Comparison of ENCODE assay signal across 8 cellular contexts in the genomic region with DNA sequence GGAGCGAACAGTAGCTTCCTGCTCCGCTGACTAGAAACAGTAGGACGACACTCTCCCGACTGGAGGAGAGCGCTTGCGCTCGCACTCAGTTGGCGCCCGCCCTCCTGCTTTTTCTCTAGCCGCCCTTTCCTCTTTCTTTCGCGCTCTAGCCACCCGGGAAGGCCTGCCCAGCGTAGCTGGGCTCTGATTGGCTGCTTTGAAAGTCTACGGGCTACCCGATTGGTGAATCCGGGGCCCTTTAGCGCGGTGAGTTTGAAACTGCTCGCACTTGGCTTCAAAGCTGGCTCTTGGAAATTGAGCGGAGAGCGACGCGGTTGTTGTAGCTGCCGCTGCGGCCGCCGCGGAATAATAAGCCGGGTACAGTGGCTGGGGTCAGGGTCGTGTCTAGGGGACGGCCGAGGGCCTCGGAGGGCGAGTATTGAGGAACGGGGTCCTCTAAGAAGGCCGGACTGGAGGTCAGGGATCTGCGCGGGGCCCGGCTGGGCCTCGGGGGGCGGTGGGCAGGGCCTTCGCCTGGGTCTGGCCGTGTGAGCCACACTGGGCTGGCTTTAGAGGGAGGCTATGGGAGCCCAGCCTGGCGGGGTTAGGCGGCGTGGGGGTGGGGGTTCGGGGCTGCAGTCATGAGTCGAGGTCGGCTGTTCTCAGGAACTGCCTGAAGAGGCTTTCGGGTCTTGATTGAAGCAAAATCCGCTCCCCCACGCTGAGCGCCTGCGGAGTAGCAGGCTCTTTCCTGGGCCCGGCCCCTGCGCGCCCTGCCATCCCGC. TPM values are rescaled to one million over a fixed set of nuclear protein-coding genes. Genes with fewer than 3 reads are reported as not detected.
DNase-seq lines count a peak whose midpoint lies in the region; ATAC-seq, FAIRE-seq and TF ChIP-seq lines count a peak whose summit lies in the region.

Gene CDK1, plus strand, starts transcription at position 265 of the 764 bp plus-strand sequence. CDS start 1,688 bp downstream, outside the sequence.

- under 1% methylated on average over 34 of the region's 59 CpGs for WGBS in HepG2 (ENCODE audit: low lambda C conversion rate)

- peak within 1 kb of the TSS; percentile 94 for H2AFZ ChIP-seq in HepG2 (ENCODE audit: low read length)

- H3K27ac ChIP-seq in HepG2 (ENCODE audit: extremely low read length, insufficient read depth, low read length), result peak within 1 kb of the TSS; percentile 87

- TF ChIP-seq CTCF in HepG2 (CRISPR knock-in tag; IDR thresholded peaks at IDR 0.05), result no peak

- DNase-seq in C1 segment of cervical spinal cord (lab: John Stamatoyannopoulos, UW) (peak; percentile 50 to 96 (median 92)), NCI-H748 (lab: John Stamatoyannopoulos, UW; ENCODE audit: unreplicated experiment) (peak; percentile 98), dermis blood vessel endothelial cell (peak; percentile 98), HepG2 (ENCODE audit: low spot score) (peak; percentile 96)
- peak; percentile 94 for DNase-seq in activated CD4-positive, alpha-beta T cell treated with anti-CD3 and anti-CD28 coated beads, Interleukin-2, amount 50 U/mL, for 1 hour
- DNase-seq in stimulated activated CD4-positive, alpha-beta T cell treated with anti-CD3 and anti-CD28 coated beads, Interleukin-4, amount 100 ng/mL, for 1 hour, result peak; percentile 95

- no peaks in the 10 kb centered on the region; a peak in 1 of 5 replicates for H3K36me3 ChIP-seq in HepG2 (replicated peaks in 1 of 2; ENCODE audit: control insufficient read depth in 1 of 2, insufficient read depth in 2 of 2, low read length in 2 of 2)

- H3K9me3 ChIP-seq in HepG2 (ENCODE audit: low read length), result no peaks in the 10 kb centered on the region

- CTCF ChIA-PET in HepG2 (lab: Yijun Ruan, JAX; ENCODE audit: low intra/inter-chr PET ratio, low total read pairs), result no interaction called here

- peak; percentile 74 to 86 for TF ChIP-seq POLR2A in HepG2 (IDR thresholded peaks at IDR 0.05; ENCODE audit: insufficient read depth in 1 of 2, low read depth in 2 of 2, low read length in 2 of 2)

- peak within 1 kb of the TSS; percentile 75 for H3K4me2 ChIP-seq in HepG2 (ENCODE audit: low read depth, low read length)

- peak; percentile 94 for ATAC-seq in GM19351 (IDR thresholded peaks at IDR 0.05; ENCODE audit: unreplicated experiment)
- peak; percentile 97 for ATAC-seq in HG03521 (IDR thresholded peaks at IDR 0.05; ENCODE audit: unreplicated experiment)
- peak; percentile 99 for ATAC-seq in HepG2

- H3K4me1 ChIP-seq in HepG2 (ENCODE audit: insufficient read depth, low read length), result peaks cover 24% of the 10 kb centered on the region

- FAIRE-seq in HepG2 (lab: Jason Lieb, UNC), result peak; percentile 87

- no TSS peak for BruUV-seq in HepG2 (replicated peaks; lab: Mats Ljungman, UMichigan)

- POLR2A ChIA-PET in HepG2 (lab: Yijun Ruan, JAX), result no interaction called here

- peaks cover 51% of the 10 kb centered on the region for H3K79me2 ChIP-seq in HepG2 (ENCODE audit: insufficient read depth, low read length)

- H3K27me3 ChIP-seq in HepG2 (ENCODE audit: control insufficient read depth in 1 of 2, insufficient read depth in 2 of 2, low read length in 2 of 2), result no peaks in the 10 kb centered on the region

- intact Hi-C loops in HepG2 (cut with micrococcal nuclease; ENCODE audit: unreplicated experiment), result no loop called here

- TF ChIP-seq RAD21 in HepG2 (CRISPR knock-in tag; IDR thresholded peaks at IDR 0.05), result no peak

- in situ Hi-C loops in HepG2 (cut with HindIII; ENCODE audit: extremely low pct_ligation_motif_present, low pct_unique_long_range_greater_than_20kb), result no loop called here

- H3K4me3 ChIP-seq in HepG2 (replicated peaks in 1 of 3; ENCODE audit: insufficient read depth in 1 of 3, low read depth in 2 of 3, low read length in 3 of 3), result peak within 1 kb of the TSS; percentile 85 to 99 (median 87)

- H4K20me1 ChIP-seq in HepG2 (ENCODE audit: insufficient read depth, low read length), result no peaks in the 10 kb centered on the region; the same call in none of the 2 replicates

- TF ChIP-seq EP300 in HepG2 (IDR thresholded peaks at IDR 0.05; ENCODE audit: low read depth in 2 of 2, low read length in 2 of 2), result no peak; a peak in 1 of 4 replicates
- no peak for TF ChIP-seq EP300 in HepG2 (CRISPR knock-in tag; IDR thresholded peaks at IDR 0.05; ENCODE audit: borderline replicate concordance)

- H3K9ac ChIP-seq in HepG2 (ENCODE audit: insufficient read depth, low read depth, low read length), result peak within 1 kb of the TSS; percentile 88

TF ChIP-seq in HepG2, 621 proteins besides CTCF, POLR2A, EP300 and RAD21 (continues in another document):
- TF ChIP-seq BRD4 (CRISPR knock-in tag; IDR thresholded peaks at IDR 0.05), result no peak; the same call in 1 of the 2 replicates
- TF ChIP-seq CREB3 (CRISPR knock-in tag; IDR thresholded peaks at IDR 0.05), result no peak
- peak; percentile 98 for TF ChIP-seq TFDP1 (CRISPR knock-in tag; IDR thresholded peaks at IDR 0.05; ENCODE audit: borderline replicate concordance)
- peak in 1 of 2 experiments; percentile 84; a peak in 2 of 4 replicates for TF ChIP-seq KLF16 (CRISPR knock-in tag; IDR thresholded peaks at IDR 0.05)
- no peak for TF ChIP-seq ZZZ3 (CRISPR knock-in tag; IDR thresholded peaks at IDR 0.05; ENCODE audit: borderline replicate concordance)
- no peak for TF ChIP-seq U2AF1 (optimal IDR thresholded peaks at IDR 0.05; ENCODE audit: low read depth, low read length)
- TF ChIP-seq ZNF652 (CRISPR knock-in tag; IDR thresholded peaks at IDR 0.05; ENCODE audit: borderline replicate concordance, low read depth), result no peak
- peak; percentile 60 for TF ChIP-seq RBM39 (IDR thresholded peaks at IDR 0.05; ENCODE audit: low read depth, low read length, poor library complexity, severe bottlenecking)
- no peak for TF ChIP-seq ZNF296 (CRISPR knock-in tag; conservative IDR thresholded peaks at IDR 0.05)
- TF ChIP-seq ZNF224 (CRISPR knock-in tag; IDR thresholded peaks at IDR 0.05), result no peak
- peak; percentile 79 for TF ChIP-seq RBFOX2 (IDR thresholded peaks at IDR 0.05; ENCODE audit: low read depth, low read length)
- TF ChIP-seq, protein P1, sequence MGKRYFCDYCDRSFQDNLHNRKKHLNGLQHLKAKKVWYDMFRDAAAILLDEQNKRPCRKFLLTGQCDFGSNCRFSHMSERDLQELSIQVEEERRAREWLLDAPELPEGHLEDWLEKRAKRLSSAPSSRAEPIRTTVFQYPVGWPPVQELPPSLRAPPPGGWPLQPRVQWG (CRISPR knock-in tag; IDR thresholded peaks at IDR 0.05; ENCODE audit: borderline replicate concordance, low read depth), result no peak
- no peak for TF ChIP-seq GMEB1 (CRISPR knock-in tag; IDR thresholded peaks at IDR 0.05; ENCODE audit: borderline replicate concordance)

RNA-seq across cellular contexts. Expression of gene CDK1, which starts in this region (rescaled TPM):
- total RNA-seq in dermis blood vessel endothelial cell (38.8 and 100 TPM in 2 replicates), HepG2 (2016; rRNA removed; fragmentation: Illumina TruSeq; extraction: Trizol) (132 and 221 TPM in 2 replicates)
- total RNA-seq in HepG2 (2016; cell fraction: cytosol; rRNA removed; fragmentation: Illumina TruSeq; extraction: Trizol; ENCODE audit: low read depth), result 25.7 and 32.5 TPM in 2 replicates
- 132 and 217 TPM in 2 replicates for total RNA-seq in HepG2 (2016; cell fraction: insoluble cytoplasmic fraction; rRNA removed; fragmentation: Illumina TruSeq; extraction: Trizol)
- total RNA-seq in HepG2 (2016; cell fraction: membrane; rRNA removed; fragmentation: Illumina TruSeq; extraction: Trizol), result 45.2 and 55.5 TPM in 2 replicates
- total RNA-seq in HepG2 (2016; cell fraction: nucleus; rRNA removed; fragmentation: Illumina TruSeq; extraction: Trizol), result 113 and 116 TPM in 2 replicates
- 23.1 and 42.6 TPM in 2 replicates for polyA plus RNA-seq in HepG2 (2011; rRNA removed)
- 12.9 and 15.9 TPM in 2 replicates for polyA plus RNA-seq in HepG2 (2011; cell fraction: cytosol; rRNA removed)
- 23.4 and 24.8 TPM in 2 replicates for polyA plus RNA-seq in HepG2 (2011; cell fraction: nucleus; rRNA removed)
- polyA plus RNA-seq in HepG2 (2012), result 20.0 and 41.3 TPM in 2 replicates
- polyA plus RNA-seq in HepG2 (2016; cell fraction: cytosol; fragmentation: Illumina TruSeq; extraction: Trizol; ENCODE audit: low read depth), result 7.5 and 9.0 TPM in 2 replicates
- 154 and 181 TPM in 2 replicates for polyA plus RNA-seq in HepG2 (2016; cell fraction: insoluble cytoplasmic fraction; fragmentation: Illumina TruSeq; extraction: Trizol; ENCODE audit: low read depth)
- polyA plus RNA-seq in HepG2 (2016; cell fraction: membrane; fragmentation: Illumina TruSeq; extraction: Trizol; ENCODE audit: low read depth), result 17.0 and 17.2 TPM in 2 replicates
- 177 and 183 TPM in 2 replicates for polyA plus RNA-seq in HepG2 (2016; cell fraction: nucleus; fragmentation: Illumina TruSeq; extraction: Trizol; ENCODE audit: insufficient read depth, low read depth)
- polyA minus RNA-seq in HepG2 (2011; rRNA and poly(A)+ RNA removed; ENCODE audit: low replicate concordance), result 6.0 and 23.9 TPM in 2 replicates
- polyA minus RNA-seq in HepG2 (2011; cell fraction: cytosol; rRNA and poly(A)+ RNA removed), result 9.6 and 14.5 TPM in 2 replicates
- polyA minus RNA-seq in HepG2 (2011; cell fraction: nucleus; rRNA and poly(A)+ RNA removed), result 33.8 and 62.3 TPM in 2 replicates

Comparison
In these comparisons a context has a peak if more than half of its experiments do, and no peak if none do; other contexts are left out.
1. Peak in every context shown above with its lines: DNase-seq, ATAC-seq, H3K4me3 ChIP-seq and H3K27ac ChIP-seq.